In genomic region chr11:67482736-67483497, GRCh38 we compare ENCODE assay signal across 8 cellular contexts. TPM values are rescaled to one million over a fixed set of nuclear protein-coding genes. Genes with fewer than 3 reads are reported as not detected.
DNase-seq lines count a peak whose midpoint lies in the region; ATAC-seq lines count a peak whose summit lies in the region.

AIP (plus strand) TSS chr11:67483026; CDS start chr11:67483159, 133 bp downstream.

- no peaks in the 10 kb centered on the region for H3K27me3 Mint-ChIP-seq in activated CD4-positive, alpha-beta T cell treated with anti-CD3 and anti-CD28 coated beads, Interleukin-2, amount 10 ng/mL, durations not matched to agents 7 days and 5 days

- H3K4me3 Mint-ChIP-seq in activated CD4-positive, alpha-beta T cell treated with anti-CD3 and anti-CD28 coated beads, Interleukin-2, amount 10 ng/mL, durations not matched to agents 7 days and 5 days: peak within 1 kb of the TSS; percentile 86

- H3K36me3 Mint-ChIP-seq in activated CD4-positive, alpha-beta T cell treated with anti-CD3 and anti-CD28 coated beads, Interleukin-2, amount 10 ng/mL, durations not matched to agents 7 days and 5 days (ENCODE audit: low read depth): peaks cover 29% of the 10 kb centered on the region

- H3K4me1 Mint-ChIP-seq in activated CD4-positive, alpha-beta T cell treated with anti-CD3 and anti-CD28 coated beads, Interleukin-2, amount 10 ng/mL, durations not matched to agents 7 days and 5 days: peaks cover 46% of the 10 kb centered on the region

- no peaks in the 10 kb centered on the region for H3K9me3 Mint-ChIP-seq in activated CD4-positive, alpha-beta T cell treated with anti-CD3 and anti-CD28 coated beads, Interleukin-2, amount 10 ng/mL, durations not matched to agents 7 days and 5 days

- peak; percentile 59 for ATAC-seq in GM19328 (IDR thresholded peaks at IDR 0.05; ENCODE audit: unreplicated experiment)
- ATAC-seq in HG03520 (IDR thresholded peaks at IDR 0.05; ENCODE audit: unreplicated experiment): peak; percentile 52

- DNase-seq in C1 segment of cervical spinal cord (lab: John Stamatoyannopoulos, UW): peak; percentile 85 to 100 (median 96)
- DNase-seq in NCI-H69 (lab: John Stamatoyannopoulos, UW): peak; percentile 99
- DNase-seq in activated CD4-positive, alpha-beta T cell treated with anti-CD3 and anti-CD28 coated beads, Interleukin-2, amount 10 ng/mL, durations not matched to agents 7 days and 5 days: peak; percentile 99
- DNase-seq in cortex of kidney (lab: John Stamatoyannopoulos, UW): peak; percentile 91
- peak; percentile 99 for DNase-seq in left kidney (ENCODE audit: low read depth, low spot score)
- peak; percentile 97 to 98 for DNase-seq in stimulated activated CD4-positive, alpha-beta T cell treated with anti-CD3 and anti-CD28 coated beads, Interleukin-2, amount 100 ng/mL, for 24 hours

- CTCF ChIA-PET in activated CD4-positive, alpha-beta T cell treated with anti-CD3 and anti-CD28 coated beads, Interleukin-2, amount 10 ng/mL, durations not matched to agents 7 days and 5 days (lab: Charles Lee): interaction anchor here (0.5 to 2.0 kb wide), 6 partner anchors 15 to 161 kb away, joined by 4 to 10 read pairs (median 4); partner anchors contain the start of genes PPP1CA and TMEM134

- POLR2A ChIA-PET in activated CD4-positive, alpha-beta T cell treated with anti-CD3 and anti-CD28 coated beads, Interleukin-2, amount 10 ng/mL, durations not matched to agents 7 days and 5 days (lab: Charles Lee): interaction anchor here (0.6 to 1.2 kb wide), 5 partner anchors 8 to 147 kb away, joined by 3 read pairs; partner anchors contain the start of genes NUDT8 and PTPRCAP

- H3K27ac Mint-ChIP-seq in activated CD4-positive, alpha-beta T cell treated with anti-CD3 and anti-CD28 coated beads, Interleukin-2, amount 10 ng/mL, durations not matched to agents 7 days and 5 days: peak within 1 kb of the TSS; percentile 99

RNA-seq across cellular contexts. Expression of gene AIP, which starts in this region (rescaled TPM):
- total RNA-seq in activated CD4-positive, alpha-beta T cell treated with anti-CD3 and anti-CD28 coated beads, Interleukin-2, amount 10 ng/mL, durations not matched to agents 7 days and 5 days: 100 to 1,000 TPM; 149 to 164 TPM

Comparison
In these comparisons a context has a peak if more than half of its experiments do, and no peak if none do; other contexts are left out.
1. Peak in every context shown above with its lines: DNase-seq and ATAC-seq.